Comparison of ENCODE assay signal across 34 cellular contexts in genomic region chr13:50729177-50729576, GRCh38.
"Had no signal": no experiment of that assay in that cellular context is flagged by ENCODE, and none has a peak within 500 bp of the region (broad histone marks: within the 10 kb centered on the region; RNA-seq: fewer than 3 reads in every experiment).

No MANE protein-coding gene starts in this region.

- DNase-seq: activated CD4-positive, alpha-beta memory T cell treated with anti-CD3 and anti-CD28 coated beads for 36 hours; activated CD4-positive, alpha-beta T cell treated with anti-CD3 and anti-CD28 coated beads for 4 hours; activated CD4-positive, alpha-beta T cell treated with anti-CD3 and anti-CD28 coated beads, Interleukin-2, amount 10 ng/mL, durations not matched to agents 24 days and 14 days; activated CD4-positive, alpha-beta T cell treated with anti-CD3 and anti-CD28 coated beads, Interleukin-2, amount 50 U/mL, for 1 hour; activated CD4-positive, alpha-beta T cell treated with anti-CD3 and anti-CD28 coated beads, Interleukin-2, amount 50 U/mL, for 4 hours; activated CD4-positive, CD25-positive, alpha-beta regulatory T cell; activated CD4-positive, CD25-positive, alpha-beta regulatory T cell treated with anti-CD3 and anti-CD28 coated beads, Interleukin-2, amount 50 U/mL, for 72 hours; activated CD8-positive, alpha-beta memory T cell treated with anti-CD3 and anti-CD28 coated beads, Interleukin-2, amount 50 U/mL, for 4 hours; activated CD8-positive, alpha-beta T cell treated with anti-CD3 and anti-CD28 coated beads for 36 hours; activated effector memory CD4-positive, alpha-beta T cell treated with anti-CD3 and anti-CD28 coated beads, Interleukin-2, amount 50 U/mL, for 16 hours; activated gamma-delta T cell treated with Interleukin-2 at 50 U/mL for 16 hours; activated naive CD4-positive, alpha-beta T cell; activated naive CD4-positive, alpha-beta T cell treated with anti-CD3 and anti-CD28 coated beads for 36 hours; activated naive CD4-positive, alpha-beta T cell treated with anti-CD3 and anti-CD28 coated beads, Interleukin-2, amount 50 U/mL, for 16 hours; activated naive CD8-positive, alpha-beta T cell treated with anti-CD3 and anti-CD28 coated beads for 36 hours; activated T-cell treated with anti-CD3 and anti-CD28 coated beads for 4 hours; activated T-cell treated with anti-CD3 and anti-CD28 coated beads, Interleukin-2, amount 50 U/mL, for 1 hour; activated T-cell treated with anti-CD3 and anti-CD28 coated beads, Interleukin-2, amount 50 U/mL, for 4 hours; activated T-cell treated with anti-CD3 and anti-CD28 coated beads, Interleukin-2, amount 50 U/mL, for 72 hours; adrenal gland; amniotic stem cell; aorta; body of pancreas; brain microvascular endothelial cell; central memory CD4-positive, alpha-beta T cell; T-helper 2 cell; T-helper 9 cell had no signal

- H3K27me3 ChIP-seq: adrenal gland, body of pancreas, brain microvascular endothelial cell, breast epithelium had no signal

- H3K4me3 ChIP-seq: adrenal gland, body of pancreas, breast epithelium had no signal

- ATAC-seq: activated CD8-positive, alpha-beta T cell treated with anti-CD3 and anti-CD28 coated beads for 36 hours; activated naive CD4-positive, alpha-beta T cell treated with anti-CD3 and anti-CD28 coated beads, Interleukin-2, amount 50 U/mL, for 72 hours; activated T-cell treated with anti-CD3 and anti-CD28 coated beads, Interleukin-2, amount 50 U/mL, for 4 hours; activated T-cell treated with anti-CD3 and anti-CD28 coated beads, Interleukin-2, amount 50 U/mL, for 72 hours; activated T-helper 17 cell treated with anti-CD3 and anti-CD28 coated beads, Interleukin-2, amount 50 U/mL, for 72 hours; body of pancreas had no signal

- H3K27ac ChIP-seq: adrenal gland, body of pancreas, brain microvascular endothelial cell, breast epithelium, VCaP had no signal

- H3K9me3 ChIP-seq: body of pancreas, breast epithelium had no signal

- FAIRE-seq: astrocyte, colon, TTC549 had no signal

- H3K4me1 ChIP-seq: adrenal gland, body of pancreas, breast epithelium had no signal

- H3K36me3 ChIP-seq: adrenal gland, brain microvascular endothelial cell, breast epithelium had no signal
